8 cellular contexts compared by ENCODE assay signal in the genomic region with DNA sequence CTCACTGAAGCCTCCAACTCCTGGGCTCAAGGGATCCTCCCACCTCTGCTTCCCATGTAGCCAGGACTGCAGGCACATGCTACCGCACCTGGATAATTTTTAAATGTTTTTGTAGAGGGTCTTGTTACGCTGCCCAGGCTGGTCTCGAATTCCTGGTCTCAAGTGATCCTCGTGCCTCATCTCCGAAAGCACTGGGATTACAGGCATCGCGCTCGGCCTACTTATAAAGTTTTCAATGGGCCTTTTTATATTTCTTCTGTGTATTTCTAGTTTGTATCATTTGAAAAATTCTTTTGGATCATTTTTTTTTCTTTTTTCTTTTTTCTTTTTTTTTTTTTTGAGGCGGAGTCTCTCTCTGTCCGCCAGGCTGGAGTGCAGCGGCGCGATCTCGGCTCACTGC.
"Had no signal": no experiment of that assay in that cellular context is flagged by ENCODE, and none has a peak within 500 bp of the region (broad histone marks: within the 10 kb centered on the region; RNA-seq: fewer than 3 reads in every experiment).

No MANE protein-coding gene starts in this region.

- H3K9me3 Mint-ChIP-seq: GM23338, H9, HFFc6, IgD-negative memory B cell had no signal

- H3K27me3 Mint-ChIP-seq: IgD-negative memory B cell had no signal

- H3K36me3 Mint-ChIP-seq: IgD-negative memory B cell had no signal

- DNase-seq: H9, HCEC 1CT, HFFc6, KBM-7 had no signal

- H3K4me3 Mint-ChIP-seq: GM23338, H9, HFFc6, IgD-negative memory B cell had no signal

- H3K27ac Mint-ChIP-seq: GM23338, HFFc6, IgD-negative memory B cell had no signal

- FAIRE-seq: H1, H54 had no signal

- H3K4me1 Mint-ChIP-seq: IgD-negative memory B cell had no signal
